ENCODE assay signal across 21 cellular contexts in the genomic region with DNA sequence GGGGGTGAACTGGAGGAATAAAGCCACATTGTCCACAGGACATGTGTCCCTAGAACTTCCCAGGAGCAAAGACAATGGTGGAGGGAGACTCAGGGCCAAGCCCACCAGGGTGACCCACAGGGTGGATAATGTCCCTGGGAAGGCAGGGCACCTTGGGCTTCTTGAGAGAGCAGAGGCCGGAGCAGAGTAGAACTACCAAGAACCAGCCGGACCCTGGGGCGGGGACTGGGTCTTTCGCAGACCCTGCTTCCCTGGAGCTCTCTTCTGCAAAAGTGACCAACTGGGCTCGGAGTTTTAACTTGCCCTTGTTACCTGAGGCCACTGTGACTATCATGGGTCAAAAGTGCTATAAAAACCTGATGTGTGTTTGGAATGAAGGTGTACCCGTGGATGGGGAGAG. TPM values are rescaled to one million over a fixed set of nuclear protein-coding genes. Genes with fewer than 3 reads are reported as not detected.
DNase-seq lines count a peak whose midpoint lies in the region; ATAC-seq and TF ChIP-seq lines count a peak whose summit lies in the region.
"Had no signal": no experiment of that assay in that cellular context is flagged by ENCODE, and none has a peak within 500 bp of the region (broad histone marks: within the 10 kb centered on the region; RNA-seq: fewer than 3 reads in every experiment).

No MANE protein-coding gene starts in this region.

- no TSS peak for BruUV-seq in Caco-2 (replicated peaks; lab: Mats Ljungman, UMichigan)

- no peak for ATAC-seq in T-helper 17 cell
- ATAC-seq in GM19452 (IDR thresholded peaks at IDR 0.05; ENCODE audit: unreplicated experiment) = no peak
- ATAC-seq: A549 had no signal

- CTCF ChIA-PET in Caco-2 (lab: Charles Lee) = no interaction called here

- H3K9me3 ChIP-seq in Caco-2 = no peaks in the 10 kb centered on the region
- H3K9me3 ChIP-seq in T-helper 17 cell (ENCODE audit: control insufficient read depth, low read length, poor library complexity, severe bottlenecking) = no peaks in the 10 kb centered on the region
- H3K9me3 ChIP-seq: A549 had no signal

- POLR2A ChIA-PET in Caco-2 (lab: Charles Lee) = no interaction called here

- no peaks in the 10 kb centered on the region for H3K36me3 Mint-ChIP-seq in Caco-2 (ENCODE audit: insufficient read depth, unreplicated experiment)
- peaks cover 2% of the 10 kb centered on the region for H3K36me3 Mint-ChIP-seq in T-helper 17 cell (ENCODE audit: low read depth)
- H3K36me3 Mint-ChIP-seq in glutamatergic neuron (ENCODE audit: unreplicated experiment) = no peaks in the 10 kb centered on the region
- no peaks in the 10 kb centered on the region for H3K36me3 Mint-ChIP-seq in neural crest cell (ENCODE audit: low read depth)
- H3K36me3 Mint-ChIP-seq: CD4-positive, CD25-positive, alpha-beta regulatory T cell had no signal

- H3K9me3 Mint-ChIP-seq in Caco-2 (ENCODE audit: unreplicated experiment) = no peaks in the 10 kb centered on the region
- peaks cover 2% of the 10 kb centered on the region for H3K9me3 Mint-ChIP-seq in glutamatergic neuron (ENCODE audit: unreplicated experiment)
- H3K9me3 Mint-ChIP-seq in neural crest cell = no peaks in the 10 kb centered on the region

- H3K27me3 Mint-ChIP-seq in Caco-2 (ENCODE audit: insufficient read depth, unreplicated experiment) (no peaks in the 10 kb centered on the region), T-helper 17 cell (peaks cover 50% of the 10 kb centered on the region), glutamatergic neuron (ENCODE audit: unreplicated experiment) (peaks cover 14% of the 10 kb centered on the region), neural crest cell (ENCODE audit: low read depth) (peaks cover 46% of the 10 kb centered on the region)

- H3K4me3 Mint-ChIP-seq in Caco-2 (ENCODE audit: unreplicated experiment) = peak overlapping the region; percentile 74
- peak overlapping the region; percentile 36 for H3K4me3 Mint-ChIP-seq in T-helper 17 cell
- peak overlapping the region; percentile 75 for H3K4me3 Mint-ChIP-seq in glutamatergic neuron (ENCODE audit: unreplicated experiment)
- peak overlapping the region; percentile 45 for H3K4me3 Mint-ChIP-seq in neural crest cell
- H3K4me3 Mint-ChIP-seq: CD4-positive, CD25-positive, alpha-beta regulatory T cell had no signal

- H3K4me1 Mint-ChIP-seq in Caco-2 (ENCODE audit: low read depth, unreplicated experiment) (peaks cover 15% of the 10 kb centered on the region), T-helper 17 cell (peaks cover 1% of the 10 kb centered on the region), glutamatergic neuron (ENCODE audit: low read depth, unreplicated experiment) (no peaks in the 10 kb centered on the region), neural crest cell (peaks cover 10% of the 10 kb centered on the region)

- peaks cover 29% of the 10 kb centered on the region for H3K4me1 ChIP-seq in Caco-2
- H3K4me1 ChIP-seq: A549 had no signal

- TF ChIP-seq CTCF in Caco-2 (IDR thresholded peaks at IDR 0.05; ENCODE audit: insufficient read depth in 1 of 2, low read depth in 1 of 2, low read length in 1 of 2, severe bottlenecking in 1 of 2, unreplicated experiment in 1 of 2) = no peak
- TF ChIP-seq CTCF in glutamatergic neuron (IDR thresholded peaks at IDR 0.05; ENCODE audit: partially characterized antibody, unreplicated experiment) = no peak
- no peak for TF ChIP-seq CTCF in neural crest cell (conservative IDR thresholded peaks at IDR 0.05)

- intact Hi-C loops in Caco-2 (cut with micrococcal nuclease; ENCODE audit: unreplicated experiment) = no loop called here

- DNase-seq in Caco-2 = no peak
- DNase-seq in T-helper 17 cell = no peak
- DNase-seq in glutamatergic neuron = no peak
- DNase-seq in neural crest cell (ENCODE audit: low read depth, low spot score) = no peak
- DNase-seq in NCI-H2029 (lab: John Stamatoyannopoulos, UW) = no peak
- DNase-seq in SK-N-DZ (ENCODE audit: low spot score) = no peak
- no peak for DNase-seq in ecto neural progenitor cell (ENCODE audit: low spot score)
- DNase-seq: CD4-positive, CD25-positive, alpha-beta regulatory T cell; DND-41; GDM1; GM23248; IMR-90; Kasumi-1; NCI-H1105 treated with DMSO at 0.1 percent for 48 hours; NCI-H187 treated with DMSO at 0.1 percent for 48 hours; NCI-H2171 treated with DMSO at 0.1 percent for 48 hours; NCI-H510A; NCI-H82; SHP77 treated with DMSO at 0.1 percent for 48 hours had no signal

- H3K36me3 ChIP-seq in Caco-2 (ENCODE audit: control insufficient read depth, insufficient read depth, low read length) = no peaks in the 10 kb centered on the region

- H3K27ac Mint-ChIP-seq in Caco-2 (ENCODE audit: unreplicated experiment) = peak overlapping the region; percentile 57
- H3K27ac Mint-ChIP-seq in T-helper 17 cell = no peak overlapping the region
- no peak overlapping the region for H3K27ac Mint-ChIP-seq in glutamatergic neuron (ENCODE audit: unreplicated experiment)
- H3K27ac Mint-ChIP-seq in neural crest cell (ENCODE audit: unreplicated experiment) = no peak overlapping the region
- H3K27ac Mint-ChIP-seq: CD4-positive, CD25-positive, alpha-beta regulatory T cell had no signal

- peak overlapping the region; percentile 52 for H3K4me3 ChIP-seq in Caco-2 (ENCODE audit: low read depth, low read length)
- H3K4me3 ChIP-seq: A549, GM23248 had no signal

- H3K27me3 ChIP-seq in Caco-2 (replicated peaks; ENCODE audit: control insufficient read depth, insufficient read depth, low read length) = no peaks in the 10 kb centered on the region

RNA-seq across cellular contexts. Expression of gene FAM3B, which starts 0.9 kb away (rescaled TPM):
- total RNA-seq in Caco-2 (2022) (59.5 and 59.7 TPM in 2 replicates), T-helper 17 cell (not detected), glutamatergic neuron (ENCODE audit: unreplicated experiment) (not detected), neural crest cell (0.23 TPM in 1 of 2 replicates, not detected in the other)
- polyA plus RNA-seq in SK-N-DZ (2014; cell fraction: cytosol; rRNA removed) = 0.21 TPM in 1 of 2 replicates, not detected in the other
- polyA plus RNA-seq in SK-N-DZ (2014; cell fraction: nucleus; rRNA removed) = not detected in 2 replicates
- total RNA-seq: CD4-positive, CD25-positive, alpha-beta regulatory T cell; GM23248; IMR-90 had no signal
- polyA plus RNA-seq: A549; CD4-positive, CD25-positive, alpha-beta regulatory T cell; GM23248; IMR-90 had no signal

RNA-seq across cellular contexts. Expression of gene MX2, which starts 46.1 kb away (rescaled TPM):
- 0.63 and 0.84 TPM in 2 replicates for total RNA-seq in Caco-2 (2022)
- total RNA-seq in T-helper 17 cell = 10 to 100 TPM; 86.4 to 97.2 TPM
- total RNA-seq in glutamatergic neuron (ENCODE audit: unreplicated experiment) = not detected
- total RNA-seq in neural crest cell = not detected in 2 replicates
- polyA plus RNA-seq in SK-N-DZ (2014; cell fraction: cytosol; rRNA removed) = not detected in 2 replicates
- polyA plus RNA-seq in SK-N-DZ (2014; cell fraction: nucleus; rRNA removed) = not detected in 2 replicates
- polyA plus RNA-seq: A549 had no signal

Comparison
In these comparisons a context has a peak if more than half of its experiments do, and no peak if none do; other contexts are left out.
1. RNA of gene FAM3B, which starts 0.9 kb away (total RNA-seq): 59.5 to 59.7 TPM in Caco-2; 0.23 TPM in neural crest cell, not detected in T-helper 17 cell and not detected in glutamatergic neuron (single experiment); every median in the first group is over 10 times any median in the second.
2. RNA of gene MX2, which starts 46.1 kb away (total RNA-seq): 86.4 to 97.2 TPM in T-helper 17 cell; 0.63 to 0.84 TPM in Caco-2, not detected in glutamatergic neuron (single experiment) and not detected in neural crest cell; every median in the first group is over 10 times any median in the second.
3. Peak in every context shown above with its lines, with median percentiles within 50 percentile points of each other: H3K4me3 Mint-ChIP-seq.